In the genomic region with DNA sequence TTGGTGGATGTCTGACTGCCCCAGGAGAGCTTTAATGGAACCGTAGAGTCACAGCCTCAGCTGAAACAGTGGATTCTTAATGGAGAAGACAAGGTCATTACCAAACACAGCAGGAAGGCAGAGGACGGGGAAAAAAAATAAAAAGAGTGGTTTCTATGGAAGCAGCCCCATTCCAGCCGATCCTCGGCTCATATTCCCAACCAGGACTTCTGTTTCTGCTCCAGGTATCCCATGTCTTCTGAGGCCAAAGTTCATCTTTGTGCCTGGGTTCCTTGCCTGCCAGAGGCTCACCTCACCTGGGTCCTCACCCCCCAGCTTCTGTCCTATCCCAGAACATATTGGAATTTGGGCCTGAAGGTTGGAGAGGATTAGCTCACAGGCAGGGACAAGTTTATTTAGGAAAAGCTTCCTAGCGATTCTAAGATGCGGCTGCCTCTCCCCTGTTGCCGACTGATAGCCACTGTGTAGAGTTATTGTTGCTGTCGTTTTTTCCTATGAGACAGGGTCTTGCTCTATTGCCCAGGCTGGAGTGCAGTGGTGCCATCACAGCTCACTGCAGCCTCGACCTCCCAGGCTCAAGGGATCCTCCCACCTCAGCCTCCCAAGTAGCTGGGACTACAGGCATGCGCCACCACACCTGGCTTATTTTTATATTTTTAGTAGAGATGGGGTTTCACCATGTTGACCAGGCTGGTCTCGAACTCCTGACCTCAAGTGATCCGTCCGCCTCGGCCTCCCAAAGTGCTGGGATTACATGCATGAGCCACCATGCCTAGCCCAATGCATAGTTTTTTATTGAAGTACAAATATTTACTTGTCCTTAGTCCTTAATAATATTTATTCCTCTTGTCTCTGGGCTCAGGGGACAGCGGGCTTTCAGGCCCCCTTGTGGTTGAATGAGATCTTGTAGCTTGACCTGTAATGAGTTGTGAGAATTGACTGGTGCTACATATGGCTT, we compare ENCODE assay signal across 1 cellular context.
A peak's percentile ranks its signal among the peaks of the same experiment; 100 is the strongest.
TF ChIP-seq lines count a peak whose summit lies in the region.

No MANE protein-coding gene starts in this region.

TF ChIP-seq in IMR-90, 13 proteins besides CTCF, POLR2A, EP300 and RAD21:
- TF ChIP-seq, protein P1, sequence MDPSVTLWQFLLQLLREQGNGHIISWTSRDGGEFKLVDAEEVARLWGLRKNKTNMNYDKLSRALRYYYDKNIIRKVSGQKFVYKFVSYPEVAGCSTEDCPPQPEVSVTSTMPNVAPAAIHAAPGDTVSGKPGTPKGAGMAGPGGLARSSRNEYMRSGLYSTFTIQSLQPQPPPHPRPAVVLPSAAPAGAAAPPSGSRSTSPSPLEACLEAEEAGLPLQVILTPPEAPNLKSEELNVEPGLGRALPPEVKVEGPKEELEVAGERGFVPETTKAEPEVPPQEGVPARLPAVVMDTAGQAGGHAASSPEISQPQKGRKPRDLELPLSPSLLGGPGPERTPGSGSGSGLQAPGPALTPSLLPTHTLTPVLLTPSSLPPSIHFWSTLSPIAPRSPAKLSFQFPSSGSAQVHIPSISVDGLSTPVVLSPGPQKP (IDR thresholded peaks at IDR 0.05; ENCODE audit: borderline replicate concordance, low read depth, low read length): no peak
- TF ChIP-seq CEBPB (IDR thresholded peaks at IDR 0.05; ENCODE audit: low read depth, low read length) (no peak), FOS (IDR thresholded peaks at IDR 0.05; ENCODE audit: low read depth, low read length) (no peak), MAFK (IDR thresholded peaks at IDR 0.05; ENCODE audit: low read depth, low read length) (no peak), SMC3 (IDR thresholded peaks at IDR 0.05; ENCODE audit: low read depth, low read length) (peak; percentile 82), CHD1 (IDR thresholded peaks at IDR 0.05; ENCODE audit: low read depth, low read length) (no peak), RCOR1 (IDR thresholded peaks at IDR 0.05; ENCODE audit: insufficient replicate concordance, low read length) (no peak)
